12 cellular contexts compared by ENCODE assay signal in the genomic region with DNA sequence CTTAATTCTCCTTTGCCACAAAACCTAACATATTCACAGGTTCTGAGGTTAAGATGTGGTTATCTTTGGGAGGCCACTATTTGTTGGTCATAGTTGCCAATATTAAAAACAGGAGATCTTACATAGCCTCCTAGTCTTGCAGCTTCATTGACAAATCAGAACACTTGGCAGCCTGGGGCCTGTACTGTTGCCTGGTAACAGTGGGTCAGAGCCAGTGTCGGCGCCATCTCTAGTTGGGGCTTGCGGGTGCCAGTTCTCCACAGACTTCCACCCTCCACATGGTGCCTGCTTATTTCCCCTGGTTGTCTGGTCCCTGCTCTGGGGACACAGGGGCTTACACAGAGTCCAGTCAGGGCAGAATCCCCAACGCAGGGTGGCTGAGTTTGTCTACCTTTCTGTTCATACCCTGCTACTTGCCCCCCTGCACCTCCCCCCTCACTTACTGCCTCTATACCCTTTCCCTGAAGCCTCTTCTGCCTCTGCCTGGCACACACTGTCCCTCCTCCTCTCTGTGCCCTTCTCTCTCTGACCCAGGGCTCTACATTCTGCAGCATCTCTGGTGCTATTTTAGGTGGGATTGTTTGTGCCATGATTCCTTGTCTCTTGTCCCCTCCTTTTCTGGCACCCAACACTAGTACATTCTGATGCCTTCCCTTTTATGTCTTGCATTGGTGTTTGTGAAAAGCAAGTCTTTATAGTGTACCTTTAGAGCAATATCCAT. TPM values are rescaled to one million over a fixed set of nuclear protein-coding genes. Genes with fewer than 3 reads are reported as not detected.
DNase-seq lines count a peak whose midpoint lies in the region; FAIRE-seq and TF ChIP-seq lines count a peak whose summit lies in the region.
"Had no signal": no experiment of that assay in that cellular context is flagged by ENCODE, and none has a peak within 500 bp of the region (broad histone marks: within the 10 kb centered on the region; RNA-seq: fewer than 3 reads in every experiment).

No MANE protein-coding gene starts in this region.

- TF ChIP-seq POLR2A in breast epithelium (IDR thresholded peaks at IDR 0.05): no peak
- TF ChIP-seq POLR2A in vagina (IDR thresholded peaks at IDR 0.05): no peak
- no peak for TF ChIP-seq POLR2A in GM12891 (IDR thresholded peaks at IDR 0.05; ENCODE audit: low read depth, low read length)

- intact Hi-C loops in breast epithelium (cut with DNase I; ENCODE audit: low total_unique reads): no loop called here
- intact Hi-C loops in mammary epithelial cell (cut with micrococcal nuclease): no loop called here
- intact Hi-C loops in vagina (cut with DNase I): no loop called here

- in situ Hi-C loops in mammary epithelial cell (cut with MboI; ENCODE audit: low sequenced_read_pairs in 2 of 2): no loop called here

- FAIRE-seq in GM12891 (lab: Jason Lieb, UNC): no peak

- no peaks in the 10 kb centered on the region for H3K36me3 ChIP-seq in breast epithelium
- no peaks in the 10 kb centered on the region for H3K36me3 ChIP-seq in mammary epithelial cell (ENCODE audit: insufficient read depth, low read length)
- no peaks in the 10 kb centered on the region for H3K36me3 ChIP-seq in osteoblast (ENCODE audit: insufficient read depth, low read length)
- H3K36me3 ChIP-seq in vagina: no peaks in the 10 kb centered on the region

- no peak overlapping the region for H3K4me3 ChIP-seq in breast epithelium
- no peak overlapping the region for H3K4me3 ChIP-seq in mammary epithelial cell (replicated peaks in 1 of 3; ENCODE audit: insufficient read depth in 1 of 3, low read depth in 2 of 3, low read length in 3 of 3)
- no peak overlapping the region for H3K4me3 ChIP-seq in osteoblast (ENCODE audit: insufficient read depth, low read length)
- no peak overlapping the region for H3K4me3 ChIP-seq in vagina

- no peak for TF ChIP-seq CTCF in breast epithelium (IDR thresholded peaks at IDR 0.05)
- no peak for TF ChIP-seq CTCF in mammary epithelial cell (conservative IDR thresholded peaks at IDR 0.05 in 1 of 2, IDR thresholded peaks at IDR 0.05 in 1 of 2; ENCODE audit: extremely low read depth in 1 of 2, insufficient read depth in 1 of 2, low read depth in 1 of 2, low read length in 2 of 2)
- TF ChIP-seq CTCF in osteoblast (IDR thresholded peaks at IDR 0.05; ENCODE audit: extremely low read depth, low read depth, low read length): no peak
- TF ChIP-seq CTCF in vagina (IDR thresholded peaks at IDR 0.05): no peak

- H3K4me2 ChIP-seq in mammary epithelial cell (ENCODE audit: insufficient read depth, low read depth, low read length) (no peak overlapping the region), osteoblast (ENCODE audit: insufficient read depth, low read length) (peak overlapping the region; percentile 73)

- H2AFZ ChIP-seq in mammary epithelial cell (ENCODE audit: low read depth, low read length): no peak overlapping the region
- no peak overlapping the region for H2AFZ ChIP-seq in osteoblast (ENCODE audit: low read length)

- no TSS peak for BruUV-seq in mammary epithelial cell (replicated peaks; lab: Mats Ljungman, UMichigan)

- DNase-seq in breast epithelium (ENCODE audit: low spot score in 2 of 2) (peak; percentile 67 to 71), mammary epithelial cell (no peak), globus pallidus (ENCODE audit: low spot score) (peak; percentile 94), osteoblast (ENCODE audit: insufficient read length, low spot score, missing footprints) (no peak), vagina (ENCODE audit: extremely low spot score in 2 of 2) (no peak), NCI-H82 treated with DMSO at 0.1 percent for 48 hours (lab: John Stamatoyannopoulos, UW; ENCODE audit: unreplicated experiment) (no peak), NCI-H2029 treated with DMSO at 0.1 percent for 48 hours (lab: John Stamatoyannopoulos, UW) (no peak), GM12891 (ENCODE audit: insufficient read length, low spot score) (no peak)
- DNase-seq: amniotic stem cell, mesendoderm, NCI-H1436 treated with DMSO at 0.1 percent for 48 hours, T1000 had no signal

- H3K9me3 ChIP-seq in breast epithelium (no peaks in the 10 kb centered on the region), mammary epithelial cell (replicated peaks; ENCODE audit: insufficient read depth, low read length) (no peaks in the 10 kb centered on the region), osteoblast (ENCODE audit: low read depth, low read length) (no peaks in the 10 kb centered on the region), vagina (no peaks in the 10 kb centered on the region)

- H3K79me2 ChIP-seq in mammary epithelial cell (ENCODE audit: insufficient read depth, low read length) (peaks cover 75% of the 10 kb centered on the region), osteoblast (ENCODE audit: insufficient read depth, low read length) (peaks cover 81% of the 10 kb centered on the region)

- H3K4me1 ChIP-seq in breast epithelium: peaks cover 17 to 26% of the 10 kb centered on the region in 2 donors
- peaks cover 17% of the 10 kb centered on the region for H3K4me1 ChIP-seq in mammary epithelial cell (ENCODE audit: insufficient read depth, low read length)
- peaks cover 39% of the 10 kb centered on the region for H3K4me1 ChIP-seq in osteoblast (ENCODE audit: insufficient read depth, low read length)
- peaks cover 69% of the 10 kb centered on the region for H3K4me1 ChIP-seq in vagina

- dilution Hi-C loops in mammary epithelial cell (cut with HindIII; ENCODE audit: low sequenced_read_pairs): no loop called here

- H3K27ac ChIP-seq in breast epithelium (peak overlapping the region; percentile 62 to 86), mammary epithelial cell (ENCODE audit: insufficient read depth, low read depth, low read length) (no peak overlapping the region), osteoblast (ENCODE audit: low read depth, low read length) (peak overlapping the region; percentile 68), vagina (peak overlapping the region; percentile 84)

- H4K20me1 ChIP-seq in mammary epithelial cell (ENCODE audit: insufficient read depth, low read length) (no peaks in the 10 kb centered on the region), osteoblast (ENCODE audit: insufficient read depth, low read length) (peaks cover 71% of the 10 kb centered on the region)

- CTCF ChIA-PET in mammary epithelial cell (lab: Charles Lee; ENCODE audit: low non-redundant PET): no interaction called here

- H3K27me3 ChIP-seq in breast epithelium (no peaks in the 10 kb centered on the region), mammary epithelial cell (ENCODE audit: insufficient read depth, low read length) (no peaks in the 10 kb centered on the region), osteoblast (ENCODE audit: insufficient read depth, low read length) (no peaks in the 10 kb centered on the region), vagina (no peaks in the 10 kb centered on the region)

- WGBS in mammary epithelial cell (ENCODE audit: low coverage, missing lambda C conversion rate): 68% methylated on average over 4 of the region's 4 CpGs

- no peak overlapping the region for H3K9ac ChIP-seq in mammary epithelial cell (ENCODE audit: insufficient read depth, low read length)

TF ChIP-seq in GM12891, 5 proteins besides CTCF, POLR2A, EP300 and RAD21:
- TF ChIP-seq PAX5 (IDR thresholded peaks at IDR 0.05; ENCODE audit: insufficient read depth, low read length, severe bottlenecking): no peak
- no peak for TF ChIP-seq TAF1 (IDR thresholded peaks at IDR 0.05; ENCODE audit: low read depth, low read length)
- no peak for TF ChIP-seq POLR2AphosphoS5 (IDR thresholded peaks at IDR 0.05; ENCODE audit: low read depth, low read length)
- no peak for TF ChIP-seq SPI1 (IDR thresholded peaks at IDR 0.05; ENCODE audit: low read depth, low read length)
- TF ChIP-seq POU2F2 (IDR thresholded peaks at IDR 0.05; ENCODE audit: low read depth, low read length): no peak

RNA-seq across cellular contexts. Expression of gene EPN2, which starts 13.4 kb away (rescaled TPM):
- total RNA-seq in breast epithelium (10 to 100 TPM; 26.6 to 36.7 (median 30.6) TPM), mammary epithelial cell (10 to 100 TPM; 19.8 to 32.4 TPM), osteoblast (13.6 and 18.1 TPM in 2 replicates), vagina (65.6 TPM)
- polyA plus RNA-seq in mammary epithelial cell: 19.5 TPM
- 28.5 TPM for polyA minus RNA-seq in mammary epithelial cell
- polyA plus RNA-seq in GM12891 (2012; ENCODE audit: low read depth, missing spikeins): 5.9 TPM

Comparison
In these comparisons a context has a peak if more than half of its experiments do, and no peak if none do; other contexts are left out.
1. DNase-seq: peak in breast epithelium (2 of 2) and globus pallidus (single experiment); none in mammary epithelial cell (single experiment), osteoblast (single experiment), vagina (0 of 2), NCI-H82 treated with DMSO at 0.1 percent for 48 hours (single experiment), NCI-H2029 treated with DMSO at 0.1 percent for 48 hours (single experiment) and GM12891 (single experiment).